ENCODE assay signal across 16 cellular contexts in genomic region chr5:36685631-36686147, GRCh38.
DNase-seq lines count a peak whose midpoint lies in the region; ATAC-seq and TF ChIP-seq lines count a peak whose summit lies in the region.
"Had no signal": no experiment of that assay in that cellular context is flagged by ENCODE, and none has a peak within 500 bp of the region (broad histone marks: within the 10 kb centered on the region; RNA-seq: fewer than 3 reads in every experiment).

No MANE protein-coding gene starts in this region.

- H3K4me3 Mint-ChIP-seq in activated CD4-positive, alpha-beta T cell treated with anti-CD3 and anti-CD28 coated beads, Interleukin-2, amount 10 ng/mL, durations not matched to agents 7 days and 5 days, result no peak overlapping the region
- H3K4me3 Mint-ChIP-seq: activated naive CD4-positive, alpha-beta T cell treated with anti-CD3 and anti-CD28 coated beads, Interleukin-2, amount 10 ng/mL, durations not matched to agents 7 days and 5 days had no signal

- H3K4me1 Mint-ChIP-seq in activated CD4-positive, alpha-beta T cell treated with anti-CD3 and anti-CD28 coated beads, Interleukin-2, amount 10 ng/mL, durations not matched to agents 7 days and 5 days, result peaks cover 10% of the 10 kb centered on the region

- H3K9me3 Mint-ChIP-seq in activated CD4-positive, alpha-beta T cell treated with anti-CD3 and anti-CD28 coated beads, Interleukin-2, amount 10 ng/mL, durations not matched to agents 7 days and 5 days, result no peaks in the 10 kb centered on the region
- H3K9me3 Mint-ChIP-seq: activated naive CD4-positive, alpha-beta T cell treated with anti-CD3 and anti-CD28 coated beads, Interleukin-2, amount 10 ng/mL, durations not matched to agents 7 days and 5 days had no signal

- DNase-seq in NOMO-1 treated with DMSO at 0.1 percent for 48 hours (lab: John Stamatoyannopoulos, UW; ENCODE audit: unreplicated experiment), result peak; percentile 99
- DNase-seq in left lung, result no peak
- DNase-seq in hippocampal formation (lab: John Stamatoyannopoulos, UW), result no peak
- no peak for DNase-seq in activated CD4-positive, alpha-beta T cell treated with anti-CD3 and anti-CD28 coated beads, Interleukin-2, amount 10 ng/mL, durations not matched to agents 7 days and 5 days
- no peak for DNase-seq in stimulated activated CD4-positive, alpha-beta T cell treated with anti-CD3 and anti-CD28 coated beads, Interleukin-15, amount 100 ng/mL, for 24 hours
- DNase-seq: activated naive CD4-positive, alpha-beta T cell treated with anti-CD3 and anti-CD28 coated beads, Interleukin-2, amount 10 ng/mL, durations not matched to agents 7 days and 5 days; caudate nucleus; MG63; mucosa of descending colon; NCI-H524; stomach; T1000 had no signal

- no peak overlapping the region for H3K27ac Mint-ChIP-seq in activated CD4-positive, alpha-beta T cell treated with anti-CD3 and anti-CD28 coated beads, Interleukin-2, amount 10 ng/mL, durations not matched to agents 7 days and 5 days
- H3K27ac Mint-ChIP-seq: activated naive CD4-positive, alpha-beta T cell treated with anti-CD3 and anti-CD28 coated beads, Interleukin-2, amount 10 ng/mL, durations not matched to agents 7 days and 5 days had no signal

- POLR2A ChIA-PET in activated CD4-positive, alpha-beta T cell treated with anti-CD3 and anti-CD28 coated beads, Interleukin-2, amount 10 ng/mL, durations not matched to agents 7 days and 5 days (lab: Charles Lee), result no interaction called here

- H3K27me3 Mint-ChIP-seq in activated CD4-positive, alpha-beta T cell treated with anti-CD3 and anti-CD28 coated beads, Interleukin-2, amount 10 ng/mL, durations not matched to agents 7 days and 5 days, result peaks cover 1% of the 10 kb centered on the region

- TF ChIP-seq CTCF in left lung (IDR thresholded peaks at IDR 0.05), result no peak

- no peaks in the 10 kb centered on the region for H3K36me3 Mint-ChIP-seq in activated CD4-positive, alpha-beta T cell treated with anti-CD3 and anti-CD28 coated beads, Interleukin-2, amount 10 ng/mL, durations not matched to agents 7 days and 5 days (ENCODE audit: low read depth)
- H3K36me3 Mint-ChIP-seq: activated naive CD4-positive, alpha-beta T cell treated with anti-CD3 and anti-CD28 coated beads, Interleukin-2, amount 10 ng/mL, durations not matched to agents 7 days and 5 days had no signal

- intact Hi-C loops in left lung (cut with DNase I), result no loop called here

- peak overlapping the region in 1 of 2 donors; percentile 86 for H3K27ac ChIP-seq in left lung
- H3K27ac ChIP-seq: C4-2B had no signal

- no peaks in the 10 kb centered on the region for H3K36me3 ChIP-seq in left lung
- H3K36me3 ChIP-seq: MG63, stomach had no signal

- H3K9me3 ChIP-seq in left lung, result no peaks in the 10 kb centered on the region
- H3K9me3 ChIP-seq: MG63, mucosa of descending colon, stomach had no signal

- peaks cover 0 to 9% of the 10 kb centered on the region in 2 donors for H3K27me3 ChIP-seq in left lung
- H3K27me3 ChIP-seq: MG63 had no signal

- ATAC-seq in GM18498 (IDR thresholded peaks at IDR 0.05; ENCODE audit: unreplicated experiment) (peak; percentile 37), HG02943 (IDR thresholded peaks at IDR 0.05; ENCODE audit: low read depth, unreplicated experiment) (peak; percentile 32), left lung (peak; percentile 9), HG03469 (IDR thresholded peaks at IDR 0.05; ENCODE audit: unreplicated experiment) (no peak)
- ATAC-seq: mucosa of descending colon had no signal

- peaks cover 4 to 46% of the 10 kb centered on the region in 2 donors for H3K4me1 ChIP-seq in left lung

- peak overlapping the region in 1 of 2 donors; percentile 3 for H3K4me3 ChIP-seq in left lung
- H3K4me3 ChIP-seq: MG63, mucosa of descending colon, stomach had no signal

- CTCF ChIA-PET in activated CD4-positive, alpha-beta T cell treated with anti-CD3 and anti-CD28 coated beads, Interleukin-2, amount 10 ng/mL, durations not matched to agents 7 days and 5 days (lab: Charles Lee), result interaction anchor here (1.0 kb wide), 1 partner anchor 10 kb away, joined by 4 read pairs; no protein-coding TSS in a partner anchor
